Comparison of ENCODE assay signal across 8 cellular contexts in the genomic region with DNA sequence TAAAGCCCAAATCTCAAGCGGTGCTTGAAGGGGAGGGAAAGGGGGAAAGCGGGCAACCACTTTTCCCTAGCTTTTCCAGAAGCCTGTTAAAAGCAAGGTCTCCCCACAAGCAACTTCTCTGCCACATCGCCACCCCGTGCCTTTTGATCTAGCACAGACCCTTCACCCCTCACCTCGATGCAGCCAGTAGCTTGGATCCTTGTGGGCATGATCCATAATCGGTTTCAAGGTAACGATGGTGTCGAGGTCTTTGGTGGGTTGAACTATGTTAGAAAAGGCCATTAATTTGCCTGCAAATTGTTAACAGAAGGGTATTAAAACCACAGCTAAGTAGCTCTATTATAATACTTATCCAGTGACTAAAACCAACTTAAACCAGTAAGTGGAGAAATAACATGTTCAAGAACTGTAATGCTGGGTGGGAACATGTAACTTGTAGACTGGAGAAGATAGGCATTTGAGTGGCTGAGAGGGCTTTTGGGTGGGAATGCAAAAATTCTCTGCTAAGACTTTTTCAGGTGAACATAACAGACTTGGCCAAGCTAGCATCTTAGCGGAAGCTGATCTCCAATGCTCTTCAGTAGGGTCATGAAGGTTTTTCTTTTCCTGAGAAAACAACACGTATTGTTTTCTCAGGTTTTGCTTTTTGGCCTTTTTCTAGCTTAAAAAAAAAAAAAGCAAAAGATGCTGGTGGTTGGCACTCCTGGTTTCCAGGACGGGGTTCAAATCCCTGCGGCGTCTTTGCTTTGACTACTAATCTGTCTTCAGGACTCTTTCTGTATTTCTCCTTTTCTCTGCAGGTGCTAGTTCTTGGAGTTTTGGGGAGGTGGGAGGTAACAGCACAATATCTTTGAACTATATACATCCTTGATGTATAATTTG. TPM values are rescaled to one million over a fixed set of nuclear protein-coding genes. Genes with fewer than 3 reads are reported as not detected.
DNase-seq lines count a peak whose midpoint lies in the region; ATAC-seq, FAIRE-seq and TF ChIP-seq lines count a peak whose summit lies in the region.

No MANE protein-coding gene starts in this region.

- H3K27ac ChIP-seq in epithelial cell of prostate (peak overlapping the region; percentile 100), pancreas (peak overlapping the region in 2 of 4 donors; percentile 96 to 99)

- ATAC-seq in pancreas (peak in 1 of 4 donors; percentile 0), HG02981 (IDR thresholded peaks at IDR 0.05; ENCODE audit: unreplicated experiment) (no peak), HG03135 (IDR thresholded peaks at IDR 0.05; ENCODE audit: unreplicated experiment) (no peak)

- no peak for FAIRE-seq in pancreas (lab: Jason Lieb, UNC)
- FAIRE-seq in H54 (lab: Jason Lieb, UNC) = no peak

- H3K27me3 ChIP-seq in pancreas = no peaks in the 10 kb centered on the region

- TF ChIP-seq CTCF in pancreas (IDR thresholded peaks at IDR 0.05) = no peak

- peak overlapping the region; percentile 2 to 81 (median 72) for H3K4me3 ChIP-seq in pancreas

- peaks cover 4 to 46% (median 23%) of the 10 kb centered on the region in 3 donors for H3K36me3 ChIP-seq in pancreas

- H3K4me1 ChIP-seq in pancreas = peaks cover 4 to 21% (median 10%) of the 10 kb centered on the region in 3 donors

- DNase-seq in ELR (ENCODE audit: low read depth) = peak; percentile 44
- peak; percentile 72 for DNase-seq in OCI-M1 (lab: John Stamatoyannopoulos, UW)
- DNase-seq in epithelial cell of prostate (ENCODE audit: low read depth, low spot score) = no peak
- peak in 3 of 6 donors; percentile 40 to 75 (median 40) for DNase-seq in pancreas
- no peak for DNase-seq in NCI-H345 (lab: John Stamatoyannopoulos, UW)
- DNase-seq in H54 (ENCODE audit: insufficient read length, low spot score) = no peak

- no peak for TF ChIP-seq POLR2A in H54 (IDR thresholded peaks at IDR 0.05; ENCODE audit: low read depth, low read length)

- WGBS in pancreas, 2 donors = 29 to 32% methylated on average over 13 of the region's 13 CpGs

- no peaks in the 10 kb centered on the region for H3K9me3 ChIP-seq in pancreas

- intact Hi-C loops in pancreas (cut with DNase I) = loop anchor here in 1 of 3 donors (5.0 kb wide), 1 partner anchor 33 kb away; no protein-coding TSS in a partner anchor

RNA-seq across cellular contexts. Expression of a gene that starts 6.8 kb away (rescaled TPM):
- 1,000 to 10,000 TPM; 2,360 to 5,615 (median 3,481) TPM for total RNA-seq in pancreas
- 1,000 to 10,000 TPM in 1 of 2 donors, 100 to 1,000 TPM in 1; 251 to 2,313 TPM for polyA plus RNA-seq in pancreas

RNA-seq across cellular contexts. Expression of a gene that starts 19.2 kb away (rescaled TPM):
- 10 to 100 TPM; 40.1 to 49.4 (median 41.2) TPM for total RNA-seq in pancreas
- 10 to 100 TPM; 68.9 to 83.9 TPM for polyA plus RNA-seq in pancreas

RNA-seq across cellular contexts. Expression of a gene that starts 52.5 kb away (rescaled TPM):
- total RNA-seq in pancreas = 100 to 1,000 TPM in 1 of 6 donors, 10 to 100 TPM in 5; 44.7 to 119 (median 63.4) TPM
- 100 to 1,000 TPM; 118 to 151 TPM for polyA plus RNA-seq in pancreas

Comparison
In these comparisons a context has a peak if more than half of its experiments do, and no peak if none do; other contexts are left out.
1. DNase-seq: peak in ELR (single experiment) and OCI-M1 (single experiment); none in epithelial cell of prostate (single experiment), NCI-H345 (single experiment) and H54 (single experiment).